ENCODE assay signal across 21 cellular contexts in genomic region chr2:111691164-111691895, GRCh38.
"Had no signal": no experiment of that assay in that cellular context is flagged by ENCODE, and none has a peak within 500 bp of the region (broad histone marks: within the 10 kb centered on the region; RNA-seq: fewer than 3 reads in every experiment).

No MANE protein-coding gene starts in this region.

- H3K27ac ChIP-seq: epithelial cell of prostate, heart left ventricle, neutrophil, right atrium auricular region, thoracic aorta, transverse colon had no signal

- H3K27me3 ChIP-seq: esophagus muscularis mucosa, heart left ventricle, neutrophil, right atrium auricular region, sigmoid colon, transverse colon had no signal

- H3K9me3 ChIP-seq: neutrophil, right atrium auricular region, sigmoid colon, thoracic aorta, transverse colon had no signal

- H3K36me3 ChIP-seq: esophagus muscularis mucosa, heart left ventricle, neutrophil, right atrium auricular region, sigmoid colon, thoracic aorta, transverse colon had no signal

- H3K4me1 ChIP-seq: right atrium auricular region had no signal

- DNase-seq: effector memory CD8-positive, alpha-beta T cell; heart left ventricle; hypothalamus; kidney glomerular epithelial cell; mesendoderm; naive B cell; posterior cingulate gyrus; stimulated activated CD4-positive, alpha-beta T cell treated with anti-CD3 and anti-CD28 coated beads, Interleukin-2, amount 100 ng/mL, for 24 hours; stimulated activated CD4-positive, alpha-beta T cell treated with anti-CD3 and anti-CD28 coated beads, Interleukin-4, amount 100 ng/mL, for 4 hours; stimulated activated naive B cell treated with anti-CD40 and anti-IgM and Interleukin-4, amounts not matched to agents 10 μg/mL and 1 μg/mL and 100 μg/mL, for 72 hours; stimulated activated naive CD8-positive, alpha-beta T cell treated with anti-CD3 and anti-CD28 coated beads, Interleukin-15, amount 100 ng/mL, for 72 hours; transverse colon had no signal

- ATAC-seq: effector memory CD8-positive, alpha-beta T cell; heart left ventricle; stimulated activated naive B cell treated with anti-CD40 and anti-IgM and Interleukin-4, amounts not matched to agents 10 μg/mL and 1 μg/mL and 100 μg/mL, for 72 hours; stimulated activated naive CD8-positive, alpha-beta T cell treated with anti-CD3 and anti-CD28 coated beads, Interleukin-15, amount 100 ng/mL, for 72 hours had no signal

- H3K4me3 ChIP-seq: esophagus muscularis mucosa, heart left ventricle, right atrium auricular region, sigmoid colon, skin epidermis, thoracic aorta, transverse colon had no signal

- FAIRE-seq: frontal cortex, islet of Langerhans had no signal
